8 cellular contexts compared by ENCODE assay signal in the genomic region with DNA sequence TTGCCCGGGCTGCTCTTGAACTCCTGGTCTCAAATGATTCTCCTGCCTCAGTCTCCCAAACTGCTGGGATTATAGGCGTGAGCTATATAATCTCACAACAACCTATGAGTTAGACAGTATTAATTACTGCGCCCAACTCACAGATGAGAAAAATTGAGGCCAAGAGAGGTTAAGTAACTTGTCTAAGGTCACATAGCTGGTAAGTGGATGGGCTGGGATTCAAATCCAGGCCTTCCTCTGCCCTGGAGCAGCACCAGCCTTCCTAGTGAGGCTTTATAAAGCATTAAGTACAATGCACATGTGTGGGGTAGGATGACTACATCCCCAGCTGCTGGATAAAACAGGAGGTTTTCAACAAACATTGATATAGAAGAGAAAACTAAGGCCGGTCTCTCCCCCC.
"Had no signal": no experiment of that assay in that cellular context is flagged by ENCODE, and none has a peak within 500 bp of the region (broad histone marks: within the 10 kb centered on the region; RNA-seq: fewer than 3 reads in every experiment).

No MANE protein-coding gene starts in this region.

- H3K4me2 ChIP-seq: GM23338 had no signal

- H2AFZ ChIP-seq: GM23338 had no signal

- DNase-seq: H9, HCEC 1CT, HFFc6, KG1 had no signal

- FAIRE-seq: H1, H54 had no signal

- H3K4me3 ChIP-seq: GM23338 had no signal

- H3K27ac ChIP-seq: HL-60 had no signal

- ATAC-seq: GM23338 had no signal
